In genomic region chr4:161936625-161937133, GRCh38 we compare ENCODE assay signal across 1 cellular context.
TF ChIP-seq lines count a peak whose summit lies in the region.

No MANE protein-coding gene starts in this region.

TF ChIP-seq in GM23338, 12 proteins besides CTCF, POLR2A, EP300 and RAD21 (continued from another document):
- no peak for TF ChIP-seq ZNF462 (CRISPR knock-in tag; IDR thresholded peaks at IDR 0.05)
- no peak for TF ChIP-seq REST (IDR thresholded peaks at IDR 0.05; ENCODE audit: unreplicated experiment)
- no peak for TF ChIP-seq ETS1 (IDR thresholded peaks at IDR 0.05)
